1 cellular context compared by ENCODE assay signal in genomic region chr5:42581845-42582244, GRCh38.
TF ChIP-seq lines count a peak whose summit lies in the region.

No MANE protein-coding gene starts in this region.

TF ChIP-seq in H1, 55 proteins besides CTCF, POLR2A, EP300 and RAD21:
- TF ChIP-seq CBX5 (IDR thresholded peaks at IDR 0.05; ENCODE audit: low read depth, low read length) (no peak), SRF (IDR thresholded peaks at IDR 0.05; ENCODE audit: low read depth, low read length) (no peak), SIX5 (IDR thresholded peaks at IDR 0.05; ENCODE audit: low read depth, low read length) (no peak), ATF2 (IDR thresholded peaks at IDR 0.05; ENCODE audit: low read length) (no peak), ZNF274 (IDR thresholded peaks at IDR 0.05; ENCODE audit: borderline replicate concordance, extremely low read depth, low read length) (no peak), CHD7 (IDR thresholded peaks at IDR 0.05; ENCODE audit: insufficient replicate concordance, low read length) (no peak), POLR2AphosphoS5 (IDR thresholded peaks at IDR 0.05; ENCODE audit: low read depth, low read length) (no peak), JUN (IDR thresholded peaks at IDR 0.05; ENCODE audit: low read depth, low read length) (no peak), TEAD4 (IDR thresholded peaks at IDR 0.05; ENCODE audit: low read depth, low read length) (no peak), BACH1 (IDR thresholded peaks at IDR 0.05; ENCODE audit: low read length) (no peak), CBX8 (IDR thresholded peaks at IDR 0.05; ENCODE audit: borderline replicate concordance, low read depth, low read length) (no peak), RXRA (IDR thresholded peaks at IDR 0.05; ENCODE audit: insufficient read depth, low read depth, low read length) (no peak), FOSL1 (IDR thresholded peaks at IDR 0.05; ENCODE audit: insufficient read depth, low read depth, low read length) (no peak), SP1 (IDR thresholded peaks at IDR 0.05; ENCODE audit: low read depth, low read length) (no peak), TAF7 (optimal IDR thresholded peaks at IDR 0.05; ENCODE audit: borderline replicate concordance, low read depth, low read length) (no peak), CHD2 (IDR thresholded peaks at IDR 0.05; ENCODE audit: low read length) (no peak), BRCA1 (IDR thresholded peaks at IDR 0.05; ENCODE audit: low read depth, low read length) (no peak)
